Comparison of ENCODE assay signal across 25 cellular contexts in genomic region chr1:31595836-31596736, GRCh38. TPM values are rescaled to one million over a fixed set of nuclear protein-coding genes. Genes with fewer than 3 reads are reported as not detected.
DNase-seq lines count a peak whose midpoint lies in the region; ATAC-seq and TF ChIP-seq lines count a peak whose summit lies in the region.
"Had no signal": no experiment of that assay in that cellular context is flagged by ENCODE, and none has a peak within 500 bp of the region (broad histone marks: within the 10 kb centered on the region; RNA-seq: fewer than 3 reads in every experiment).

No MANE protein-coding gene starts in this region.

- no peaks in the 10 kb centered on the region for H3K9me3 Mint-ChIP-seq in stimulated activated naive CD8-positive, alpha-beta T cell treated with anti-CD3 and anti-CD28 coated beads, Interleukin-15, amount 100 ng/mL, for 72 hours
- H3K9me3 Mint-ChIP-seq in glutamatergic neuron (ENCODE audit: unreplicated experiment) (peaks cover 2% of the 10 kb centered on the region), GM23338 (no peaks in the 10 kb centered on the region)
- H3K9me3 Mint-ChIP-seq: activated naive CD4-positive, alpha-beta T cell treated with anti-CD3 and anti-CD28 coated beads, Interleukin-2, amount 10 ng/mL, durations not matched to agents 7 days and 5 days; central memory CD8-positive, alpha-beta T cell; natural killer cell treated with Interleukin-12 subunit alpha and Interleukin-12 subunit beta and Interleukin-15 and Interleukin-18, amount 100 ng/mL, for 72 hours; T-helper 1 cell treated with Interleukin-12 subunit alpha and Interleukin-12 subunit beta and Interleukin-4 antibody, amounts not matched to agents 30 μg/mL and 1 μg/mL, for 36 hours; WTC11 had no signal

- no peaks in the 10 kb centered on the region for H3K9me2 ChIP-seq in GM23338 (ENCODE audit: insufficient read depth)

- H3K36me3 Mint-ChIP-seq in glutamatergic neuron (ENCODE audit: unreplicated experiment) = no peaks in the 10 kb centered on the region
- H3K36me3 Mint-ChIP-seq in GM23338 (ENCODE audit: low read depth) = no peaks in the 10 kb centered on the region
- H3K36me3 Mint-ChIP-seq: activated naive CD4-positive, alpha-beta T cell treated with anti-CD3 and anti-CD28 coated beads, Interleukin-2, amount 10 ng/mL, durations not matched to agents 7 days and 5 days; natural killer cell treated with Interleukin-12 subunit alpha and Interleukin-12 subunit beta and Interleukin-15 and Interleukin-18, amount 100 ng/mL, for 72 hours; WTC11 had no signal

- no peak overlapping the region for H3K4me3 ChIP-seq in GM23338
- H3K4me3 ChIP-seq: ovary, PC-9, SJCRH30, upper lobe of left lung had no signal

- peaks cover 27% of the 10 kb centered on the region for H3K27me3 Mint-ChIP-seq in stimulated activated naive CD8-positive, alpha-beta T cell treated with anti-CD3 and anti-CD28 coated beads, Interleukin-15, amount 100 ng/mL, for 72 hours
- peaks cover 3% of the 10 kb centered on the region for H3K27me3 Mint-ChIP-seq in glutamatergic neuron (ENCODE audit: unreplicated experiment)
- H3K27me3 Mint-ChIP-seq in GM23338 (ENCODE audit: insufficient read depth, low read depth, poor library complexity) = peaks cover 5% of the 10 kb centered on the region

- H3F3A ChIP-seq in GM23338 (replicated peaks; ENCODE audit: low read depth) = no peaks in the 10 kb centered on the region

- no peak overlapping the region for H2AFZ ChIP-seq in GM23338
- H2AFZ ChIP-seq: PC-9 had no signal

- H3K4me2 ChIP-seq in GM23338 = no peak overlapping the region
- H3K4me2 ChIP-seq: PC-9 had no signal

- H3K4me1 ChIP-seq in GM23338 (ENCODE audit: insufficient read depth) = no peaks in the 10 kb centered on the region

- no peaks in the 10 kb centered on the region for H3K27me3 ChIP-seq in GM23338 (ENCODE audit: insufficient read depth)
- H3K27me3 ChIP-seq: ovary, upper lobe of left lung had no signal

- H3K4me1 Mint-ChIP-seq in stimulated activated naive CD8-positive, alpha-beta T cell treated with anti-CD3 and anti-CD28 coated beads, Interleukin-15, amount 100 ng/mL, for 72 hours = peaks cover 7% of the 10 kb centered on the region
- H3K4me1 Mint-ChIP-seq in glutamatergic neuron (ENCODE audit: low read depth, unreplicated experiment) (peaks cover 19% of the 10 kb centered on the region), GM23338 (peaks cover 9% of the 10 kb centered on the region)
- H3K4me1 Mint-ChIP-seq: activated naive CD4-positive, alpha-beta T cell treated with anti-CD3 and anti-CD28 coated beads, Interleukin-2, amount 10 ng/mL, durations not matched to agents 7 days and 5 days; central memory CD8-positive, alpha-beta T cell; WTC11 had no signal

- H4K20me1 ChIP-seq in GM23338 (replicated peaks; ENCODE audit: insufficient read depth) = no peaks in the 10 kb centered on the region

- no peak overlapping the region for H3K4me3 Mint-ChIP-seq in stimulated activated naive CD8-positive, alpha-beta T cell treated with anti-CD3 and anti-CD28 coated beads, Interleukin-15, amount 100 ng/mL, for 72 hours
- peak overlapping the region; percentile 4 for H3K4me3 Mint-ChIP-seq in glutamatergic neuron (ENCODE audit: unreplicated experiment)
- no peak overlapping the region for H3K4me3 Mint-ChIP-seq in GM23338
- H3K4me3 Mint-ChIP-seq: activated naive CD4-positive, alpha-beta T cell treated with anti-CD3 and anti-CD28 coated beads, Interleukin-2, amount 10 ng/mL, durations not matched to agents 7 days and 5 days; central memory CD8-positive, alpha-beta T cell; natural killer cell treated with Interleukin-12 subunit alpha and Interleukin-12 subunit beta and Interleukin-15 and Interleukin-18, amount 100 ng/mL, for 72 hours; T-helper 1 cell treated with Interleukin-12 subunit alpha and Interleukin-12 subunit beta and Interleukin-4 antibody, amounts not matched to agents 30 μg/mL and 1 μg/mL, for 36 hours; WTC11 had no signal

- peak overlapping the region; percentile 5 to 23 for H3K27ac Mint-ChIP-seq in stimulated activated naive CD8-positive, alpha-beta T cell treated with anti-CD3 and anti-CD28 coated beads, Interleukin-15, amount 100 ng/mL, for 72 hours
- H3K27ac Mint-ChIP-seq in glutamatergic neuron (ENCODE audit: unreplicated experiment) = peak overlapping the region; percentile 63
- no peak overlapping the region for H3K27ac Mint-ChIP-seq in GM23338
- H3K27ac Mint-ChIP-seq: activated naive CD4-positive, alpha-beta T cell treated with anti-CD3 and anti-CD28 coated beads, Interleukin-2, amount 10 ng/mL, durations not matched to agents 7 days and 5 days; natural killer cell treated with Interleukin-12 subunit alpha and Interleukin-12 subunit beta and Interleukin-15 and Interleukin-18, amount 100 ng/mL, for 72 hours; T-helper 1 cell treated with Interleukin-12 subunit alpha and Interleukin-12 subunit beta and Interleukin-4 antibody, amounts not matched to agents 30 μg/mL and 1 μg/mL, for 36 hours; WTC11 had no signal

- no peak overlapping the region for H3K27ac ChIP-seq in GM23338 (ENCODE audit: low read depth)
- H3K27ac ChIP-seq: ovary, PC-9, SJCRH30 had no signal

- ATAC-seq in stimulated activated naive CD8-positive, alpha-beta T cell treated with anti-CD3 and anti-CD28 coated beads, Interleukin-15, amount 100 ng/mL, for 72 hours = no peak
- ATAC-seq in stimulated activated naive CD8-positive, alpha-beta T cell treated with anti-CD3 and anti-CD28 coated beads, Interleukin-15, Interleukin-2, amounts not matched to agents 100 U/mL and 50 U/mL, for 24 hours = no peak
- no peak for ATAC-seq in GM23338
- ATAC-seq: natural killer cell treated with Interleukin-12 subunit alpha and Interleukin-12 subunit beta and Interleukin-15 and Interleukin-18, amount 100 ng/mL, for 72 hours; WTC11 had no signal

- no peak for DNase-seq in stimulated activated naive CD8-positive, alpha-beta T cell treated with anti-CD3 and anti-CD28 coated beads, Interleukin-15, amount 100 ng/mL, for 72 hours
- DNase-seq in stimulated activated naive CD8-positive, alpha-beta T cell treated with anti-CD3 and anti-CD28 coated beads, Interleukin-15, Interleukin-2, amounts not matched to agents 100 U/mL and 50 U/mL, for 24 hours = no peak
- DNase-seq in NCI-H69 (lab: John Stamatoyannopoulos, UW) (peak; percentile 55), glutamatergic neuron (no peak), GM23338 (ENCODE audit: low spot score) (no peak), GOT3 (lab: John Stamatoyannopoulos, UW) (no peak), activated gamma-delta T cell (lab: John Stamatoyannopoulos, UW) (no peak), C1 segment of cervical spinal cord (lab: John Stamatoyannopoulos, UW) (no peak)
- DNase-seq: activated CD4-positive, alpha-beta T cell treated with anti-CD3 and anti-CD28 coated beads, Interleukin-2, amount 50 U/mL, for 48 hours; activated naive CD4-positive, alpha-beta T cell treated with anti-CD3 and anti-CD28 coated beads, Interleukin-2, amount 10 ng/mL, durations not matched to agents 7 days and 5 days; activated T-cell treated with anti-CD3 and anti-CD28 coated beads, Interleukin-2, amount 50 U/mL, for 1 hour; anterior cingulate cortex; Caco-2; effector CD4-positive, alpha-beta T cell; NCI-H1417 treated with DMSO at 0.1 percent for 48 hours; NCI-H748 treated with DMSO at 0.1 percent for 48 hours; ovary; PC-9; SJCRH30; stimulated activated naive CD4-positive, alpha-beta T cell; upper lobe of left lung had no signal

- no peaks in the 10 kb centered on the region for H3K79me2 ChIP-seq in GM23338 (replicated peaks; ENCODE audit: insufficient read depth)

- TF ChIP-seq CTCF in glutamatergic neuron (IDR thresholded peaks at IDR 0.05; ENCODE audit: partially characterized antibody, unreplicated experiment) (no peak), GM23338 (conservative IDR thresholded peaks at IDR 0.05; ENCODE audit: low read depth in 2 of 2) (no peak)

- H3K36me3 ChIP-seq in GM23338 (ENCODE audit: insufficient read depth) = no peaks in the 10 kb centered on the region
- H3K36me3 ChIP-seq: ovary, SJCRH30, upper lobe of left lung had no signal

TF ChIP-seq in GM23338, 12 proteins besides CTCF, POLR2A, EP300 and RAD21 (continues in another document):
- TF ChIP-seq NANOG (IDR thresholded peaks at IDR 0.05; ENCODE audit: borderline replicate concordance) = no peak
- TF ChIP-seq CREB1 (CRISPR knock-in tag; IDR thresholded peaks at IDR 0.05; ENCODE audit: low read depth) = no peak
- TF ChIP-seq ETS1 (IDR thresholded peaks at IDR 0.05) = no peak
- no peak for TF ChIP-seq JUNB (IDR thresholded peaks at IDR 0.05; ENCODE audit: unreplicated experiment)
- no peak for TF ChIP-seq STAT1 (IDR thresholded peaks at IDR 0.05; ENCODE audit: unreplicated experiment)

RNA-seq across cellular contexts. Expression of gene TINAGL1, which starts 19.8 kb away (rescaled TPM):
- total RNA-seq in glutamatergic neuron (ENCODE audit: unreplicated experiment) = not detected
- total RNA-seq in GM23338 (2014; rRNA removed; shearing (Covaris generic)) = 15.8 and 20.4 TPM in 2 replicates
- 6.2 and 6.8 TPM in 2 replicates for polyA plus RNA-seq in GM23338 (2016; fragmentation: Nextera tagmentation; extraction: Ambion mirVana)
- total RNA-seq: natural killer cell treated with Interleukin-12 subunit alpha and Interleukin-12 subunit beta and Interleukin-15 and Interleukin-18, amount 100 ng/mL, for 72 hours had no signal

RNA-seq across cellular contexts. Expression of gene HCRTR1, which starts 21.4 kb away (rescaled TPM):
- not detected for total RNA-seq in glutamatergic neuron (ENCODE audit: unreplicated experiment)
- 1.0 TPM in 1 of 2 replicates, not detected in the other for total RNA-seq in GM23338 (2014; rRNA removed; shearing (Covaris generic))
- polyA plus RNA-seq in GM23338 (2016; fragmentation: Nextera tagmentation; extraction: Ambion mirVana) = 0.15 TPM in 1 of 2 replicates, not detected in the other
- total RNA-seq: Caco-2; natural killer cell treated with Interleukin-12 subunit alpha and Interleukin-12 subunit beta and Interleukin-15 and Interleukin-18, amount 100 ng/mL, for 72 hours; ovary; PC-9; SJCRH30 had no signal
- polyA plus RNA-seq: ovary had no signal

RNA-seq across cellular contexts. Expression of gene PEF1, which starts 48.6 kb away (rescaled TPM):
- 38.9 TPM for total RNA-seq in glutamatergic neuron (ENCODE audit: unreplicated experiment)
- 60.5 and 68.5 TPM in 2 replicates for total RNA-seq in GM23338 (2014; rRNA removed; shearing (Covaris generic))
- polyA plus RNA-seq in GM23338 (2016; fragmentation: Nextera tagmentation; extraction: Ambion mirVana) = 22.0 and 22.3 TPM in 2 replicates

Comparison
In these comparisons a context has a peak if more than half of its experiments do, and no peak if none do; other contexts are left out.
1. RNA of gene TINAGL1, which starts 19.8 kb away (total RNA-seq): 15.8 to 20.4 TPM in GM23338; not detected in glutamatergic neuron (single experiment); every median in the first group is over 10 times any median in the second.